Comparison of ENCODE assay signal across 1 cellular context in the genomic region with DNA sequence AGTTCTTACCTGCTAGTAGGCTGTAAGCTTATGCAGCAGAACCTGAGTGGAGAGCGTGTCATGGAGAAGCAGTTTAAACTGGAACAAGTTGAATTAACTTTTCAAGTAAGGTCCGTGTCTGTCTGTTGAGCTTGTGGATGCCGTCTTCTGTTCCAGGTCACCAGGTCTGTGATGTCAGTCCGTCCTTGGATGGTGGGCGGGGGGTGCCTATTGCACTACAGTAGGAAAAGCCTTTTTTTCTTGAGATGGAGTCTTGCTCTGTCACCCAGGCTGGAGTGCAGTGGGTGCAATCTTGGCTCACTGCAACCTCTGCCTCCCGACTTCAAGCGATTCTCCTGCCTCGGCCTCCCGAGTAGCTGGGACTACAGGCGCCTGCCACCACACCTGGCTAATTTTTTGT. TPM values are rescaled to one million over a fixed set of nuclear protein-coding genes. Genes with fewer than 3 reads are reported as not detected.
"Had no signal": no experiment of that assay in that cellular context is flagged by ENCODE, and none has a peak within 500 bp of the region (broad histone marks: within the 10 kb centered on the region; RNA-seq: fewer than 3 reads in every experiment).

No MANE protein-coding gene starts in this region.

RNA-seq across cellular contexts. Expression of gene MGAT3, which starts 50.2 kb away (rescaled TPM):
- total RNA-seq: osteoblast had no signal
